1 cellular context compared by ENCODE assay signal in the genomic region with DNA sequence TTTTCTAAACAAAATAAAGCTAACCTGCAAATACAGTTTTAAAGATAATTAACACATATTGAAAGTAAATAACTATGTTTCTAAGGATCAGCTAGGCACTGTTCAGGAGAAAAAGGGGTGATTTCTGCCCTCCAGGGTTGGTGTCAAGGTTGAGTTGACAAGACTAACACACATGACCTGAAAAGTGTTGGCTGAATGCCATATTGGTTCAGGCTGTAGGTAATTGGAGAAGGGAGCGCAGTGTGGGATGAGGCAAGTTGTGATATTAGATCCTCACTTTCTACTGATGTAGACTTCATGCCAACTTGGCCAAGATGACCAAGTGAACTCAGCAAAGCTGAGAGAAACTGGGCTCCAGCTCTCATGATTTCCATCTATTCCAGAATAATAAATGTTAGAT.
TF ChIP-seq lines count a peak whose summit lies in the region.

No MANE protein-coding gene starts in this region.

TF ChIP-seq in HepG2, 621 proteins besides CTCF, POLR2A, EP300 and RAD21 (continued from another document and continues in another):
- TF ChIP-seq, protein P1, sequence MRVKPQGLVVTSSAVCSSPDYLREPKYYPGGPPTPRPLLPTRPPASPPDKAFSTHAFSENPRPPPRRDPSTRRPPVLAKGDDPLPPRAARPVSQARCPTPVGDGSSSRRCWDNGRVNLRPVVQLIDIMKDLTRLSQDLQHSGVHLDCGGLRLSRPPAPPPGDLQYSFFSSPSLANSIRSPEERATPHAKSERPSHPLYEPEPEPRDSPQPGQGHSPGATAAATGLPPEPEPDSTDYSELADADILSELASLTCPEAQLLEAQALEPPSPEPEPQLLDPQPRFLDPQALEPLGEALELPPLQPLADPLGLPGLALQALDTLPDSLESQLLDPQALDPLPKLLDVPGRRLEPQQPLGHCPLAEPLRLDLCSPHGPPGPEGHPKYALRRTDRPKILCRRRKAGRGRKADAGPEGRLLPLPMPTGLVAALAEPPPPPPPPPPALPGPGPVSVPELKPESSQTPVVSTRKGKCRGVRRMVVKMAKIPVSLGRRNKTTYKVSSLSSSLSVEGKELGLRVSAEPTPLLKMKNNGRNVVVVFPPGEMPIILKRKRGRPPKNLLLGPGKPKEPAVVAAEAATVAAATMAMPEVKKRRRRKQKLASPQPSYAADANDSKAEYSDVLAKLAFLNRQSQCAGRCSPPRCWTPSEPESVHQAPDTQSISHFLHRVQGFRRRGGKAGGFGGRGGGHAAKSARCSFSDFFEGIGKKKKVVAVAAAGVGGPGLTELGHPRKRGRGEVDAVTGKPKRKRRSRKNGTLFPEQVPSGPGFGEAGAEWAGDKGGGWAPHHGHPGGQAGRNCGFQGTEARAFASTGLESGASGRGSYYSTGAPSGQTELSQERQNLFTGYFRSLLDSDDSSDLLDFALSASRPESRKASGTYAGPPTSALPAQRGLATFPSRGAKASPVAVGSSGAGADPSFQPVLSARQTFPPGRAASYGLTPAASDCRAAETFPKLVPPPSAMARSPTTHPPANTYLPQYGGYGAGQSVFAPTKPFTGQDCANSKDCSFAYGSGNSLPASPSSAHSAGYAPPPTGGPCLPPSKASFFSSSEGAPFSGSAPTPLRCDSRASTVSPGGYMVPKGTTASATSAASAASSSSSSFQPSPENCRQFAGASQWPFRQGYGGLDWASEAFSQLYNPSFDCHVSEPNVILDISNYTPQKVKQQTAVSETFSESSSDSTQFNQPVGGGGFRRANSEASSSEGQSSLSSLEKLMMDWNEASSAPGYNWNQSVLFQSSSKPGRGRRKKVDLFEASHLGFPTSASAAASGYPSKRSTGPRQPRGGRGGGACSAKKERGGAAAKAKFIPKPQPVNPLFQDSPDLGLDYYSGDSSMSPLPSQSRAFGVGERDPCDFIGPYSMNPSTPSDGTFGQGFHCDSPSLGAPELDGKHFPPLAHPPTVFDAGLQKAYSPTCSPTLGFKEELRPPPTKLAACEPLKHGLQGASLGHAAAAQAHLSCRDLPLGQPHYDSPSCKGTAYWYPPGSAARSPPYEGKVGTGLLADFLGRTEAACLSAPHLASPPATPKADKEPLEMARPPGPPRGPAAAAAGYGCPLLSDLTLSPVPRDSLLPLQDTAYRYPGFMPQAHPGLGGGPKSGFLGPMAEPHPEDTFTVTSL (CRISPR knock-in tag; IDR thresholded peaks at IDR 0.05; ENCODE audit: borderline replicate concordance), result peak; percentile 55; the same call in 1 of the 2 replicates
- TF ChIP-seq, protein P2, sequence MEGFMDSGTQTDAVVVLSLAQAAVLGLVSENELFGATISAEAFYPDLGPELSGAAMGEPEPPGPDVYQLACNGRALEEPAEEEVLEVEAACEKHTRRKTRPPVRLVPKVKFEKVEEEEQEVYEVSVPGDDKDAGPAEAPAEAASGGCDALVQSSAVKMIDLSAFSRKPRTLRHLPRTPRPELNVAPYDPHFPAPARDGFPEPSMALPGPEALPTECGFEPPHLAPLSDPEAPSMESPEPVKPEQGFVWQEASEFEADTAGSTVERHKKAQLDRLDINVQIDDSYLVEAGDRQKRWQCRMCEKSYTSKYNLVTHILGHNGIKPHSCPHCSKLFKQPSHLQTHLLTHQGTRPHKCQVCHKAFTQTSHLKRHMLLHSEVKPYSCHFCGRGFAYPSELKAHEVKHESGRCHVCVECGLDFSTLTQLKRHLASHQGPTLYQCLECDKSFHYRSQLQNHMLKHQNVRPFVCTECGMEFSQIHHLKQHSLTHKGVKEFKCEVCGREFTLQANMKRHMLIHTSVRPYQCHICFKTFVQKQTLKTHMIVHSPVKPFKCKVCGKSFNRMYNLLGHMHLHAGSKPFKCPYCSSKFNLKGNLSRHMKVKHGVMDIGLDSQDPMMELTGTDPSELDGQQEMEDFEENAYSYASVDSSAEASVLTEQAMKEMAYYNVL (CRISPR knock-in tag; IDR thresholded peaks at IDR 0.05; ENCODE audit: borderline replicate concordance), result no peak
- TF ChIP-seq KAT8 (CRISPR knock-in tag; IDR thresholded peaks at IDR 0.05) (no peak), GLI4 (CRISPR knock-in tag; IDR thresholded peaks at IDR 0.05; ENCODE audit: borderline replicate concordance) (no peak), CC2D1A (CRISPR knock-in tag; IDR thresholded peaks at IDR 0.05) (no peak), SIX4 (CRISPR knock-in tag; IDR thresholded peaks at IDR 0.05) (0 out of 2 replicates have a peak, but pooled peaks have one; percentile 60), RFXAP (CRISPR knock-in tag; IDR thresholded peaks at IDR 0.05; ENCODE audit: borderline replicate concordance) (no peak), AGO1 (IDR thresholded peaks at IDR 0.05; ENCODE audit: low read depth, low read length, poor library complexity, severe bottlenecking) (no peak), ZNF766 (CRISPR knock-in tag; IDR thresholded peaks at IDR 0.05; ENCODE audit: borderline replicate concordance) (no peak), KDM2A (CRISPR knock-in tag; IDR thresholded peaks at IDR 0.05; ENCODE audit: borderline replicate concordance, low read depth) (no peak), HOXD1 (CRISPR knock-in tag; IDR thresholded peaks at IDR 0.05) (no peak), TAF15 (IDR thresholded peaks at IDR 0.05; ENCODE audit: low read depth, low read length, poor library complexity, severe bottlenecking) (no peak), ZNF839 (CRISPR knock-in tag; IDR thresholded peaks at IDR 0.05; ENCODE audit: borderline replicate concordance) (no peak), ZNF30 (CRISPR knock-in tag; IDR thresholded peaks at IDR 0.05) (no peak), ZNF10 (CRISPR knock-in tag; IDR thresholded peaks at IDR 0.05; ENCODE audit: borderline replicate concordance, low read depth) (no peak), SP2 (CRISPR knock-in tag; IDR thresholded peaks at IDR 0.05) (no peak), CENPX (CRISPR knock-in tag; IDR thresholded peaks at IDR 0.05) (no peak), JUND (CRISPR knock-in tag; IDR thresholded peaks at IDR 0.05) (no peak), ESRRA (CRISPR knock-in tag; IDR thresholded peaks at IDR 0.05; ENCODE audit: low read depth) (no peak), ZNF788 (CRISPR knock-in tag; IDR thresholded peaks at IDR 0.05; ENCODE audit: borderline replicate concordance) (no peak), ZNF660 (CRISPR knock-in tag; IDR thresholded peaks at IDR 0.05; ENCODE audit: borderline replicate concordance, low read depth) (no peak), ZNF550 (CRISPR knock-in tag; IDR thresholded peaks at IDR 0.05; ENCODE audit: borderline replicate concordance) (no peak), SATB2 (CRISPR knock-in tag; IDR thresholded peaks at IDR 0.05) (no peak), CREB1 (IDR thresholded peaks at IDR 0.05) (no peak), CREB1 (CRISPR knock-in tag; IDR thresholded peaks at IDR 0.05) (no peak)
- TF ChIP-seq, protein P3, sequence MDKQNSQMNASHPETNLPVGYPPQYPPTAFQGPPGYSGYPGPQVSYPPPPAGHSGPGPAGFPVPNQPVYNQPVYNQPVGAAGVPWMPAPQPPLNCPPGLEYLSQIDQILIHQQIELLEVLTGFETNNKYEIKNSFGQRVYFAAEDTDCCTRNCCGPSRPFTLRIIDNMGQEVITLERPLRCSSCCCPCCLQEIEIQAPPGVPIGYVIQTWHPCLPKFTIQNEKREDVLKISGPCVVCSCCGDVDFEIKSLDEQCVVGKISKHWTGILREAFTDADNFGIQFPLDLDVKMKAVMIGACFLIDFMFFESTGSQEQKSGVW (CRISPR knock-in tag; IDR thresholded peaks at IDR 0.05; ENCODE audit: borderline replicate concordance), result no peak
- TF ChIP-seq, protein P4, sequence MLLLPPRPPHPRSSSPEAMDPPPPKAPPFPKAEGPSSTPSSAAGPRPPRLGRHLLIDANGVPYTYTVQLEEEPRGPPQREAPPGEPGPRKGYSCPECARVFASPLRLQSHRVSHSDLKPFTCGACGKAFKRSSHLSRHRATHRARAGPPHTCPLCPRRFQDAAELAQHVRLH (CRISPR knock-in tag; IDR thresholded peaks at IDR 0.05; ENCODE audit: borderline replicate concordance, low read depth), result no peak
- TF ChIP-seq, protein P5, sequence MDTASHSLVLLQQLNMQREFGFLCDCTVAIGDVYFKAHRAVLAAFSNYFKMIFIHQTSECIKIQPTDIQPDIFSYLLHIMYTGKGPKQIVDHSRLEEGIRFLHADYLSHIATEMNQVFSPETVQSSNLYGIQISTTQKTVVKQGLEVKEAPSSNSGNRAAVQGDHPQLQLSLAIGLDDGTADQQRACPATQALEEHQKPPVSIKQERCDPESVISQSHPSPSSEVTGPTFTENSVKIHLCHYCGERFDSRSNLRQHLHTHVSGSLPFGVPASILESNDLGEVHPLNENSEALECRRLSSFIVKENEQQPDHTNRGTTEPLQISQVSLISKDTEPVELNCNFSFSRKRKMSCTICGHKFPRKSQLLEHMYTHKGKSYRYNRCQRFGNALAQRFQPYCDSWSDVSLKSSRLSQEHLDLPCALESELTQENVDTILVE (CRISPR knock-in tag; IDR thresholded peaks at IDR 0.05), result no peak
- TF ChIP-seq, protein P6, sequence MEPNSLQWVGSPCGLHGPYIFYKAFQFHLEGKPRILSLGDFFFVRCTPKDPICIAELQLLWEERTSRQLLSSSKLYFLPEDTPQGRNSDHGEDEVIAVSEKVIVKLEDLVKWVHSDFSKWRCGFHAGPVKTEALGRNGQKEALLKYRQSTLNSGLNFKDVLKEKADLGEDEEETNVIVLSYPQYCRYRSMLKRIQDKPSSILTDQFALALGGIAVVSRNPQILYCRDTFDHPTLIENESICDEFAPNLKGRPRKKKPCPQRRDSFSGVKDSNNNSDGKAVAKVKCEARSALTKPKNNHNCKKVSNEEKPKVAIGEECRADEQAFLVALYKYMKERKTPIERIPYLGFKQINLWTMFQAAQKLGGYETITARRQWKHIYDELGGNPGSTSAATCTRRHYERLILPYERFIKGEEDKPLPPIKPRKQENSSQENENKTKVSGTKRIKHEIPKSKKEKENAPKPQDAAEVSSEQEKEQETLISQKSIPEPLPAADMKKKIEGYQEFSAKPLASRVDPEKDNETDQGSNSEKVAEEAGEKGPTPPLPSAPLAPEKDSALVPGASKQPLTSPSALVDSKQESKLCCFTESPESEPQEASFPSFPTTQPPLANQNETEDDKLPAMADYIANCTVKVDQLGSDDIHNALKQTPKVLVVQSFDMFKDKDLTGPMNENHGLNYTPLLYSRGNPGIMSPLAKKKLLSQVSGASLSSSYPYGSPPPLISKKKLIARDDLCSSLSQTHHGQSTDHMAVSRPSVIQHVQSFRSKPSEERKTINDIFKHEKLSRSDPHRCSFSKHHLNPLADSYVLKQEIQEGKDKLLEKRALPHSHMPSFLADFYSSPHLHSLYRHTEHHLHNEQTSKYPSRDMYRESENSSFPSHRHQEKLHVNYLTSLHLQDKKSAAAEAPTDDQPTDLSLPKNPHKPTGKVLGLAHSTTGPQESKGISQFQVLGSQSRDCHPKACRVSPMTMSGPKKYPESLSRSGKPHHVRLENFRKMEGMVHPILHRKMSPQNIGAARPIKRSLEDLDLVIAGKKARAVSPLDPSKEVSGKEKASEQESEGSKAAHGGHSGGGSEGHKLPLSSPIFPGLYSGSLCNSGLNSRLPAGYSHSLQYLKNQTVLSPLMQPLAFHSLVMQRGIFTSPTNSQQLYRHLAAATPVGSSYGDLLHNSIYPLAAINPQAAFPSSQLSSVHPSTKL (CRISPR knock-in tag; IDR thresholded peaks at IDR 0.05), result peak; percentile 36; the same call in 1 of the 2 replicates
- TF ChIP-seq, protein P7, sequence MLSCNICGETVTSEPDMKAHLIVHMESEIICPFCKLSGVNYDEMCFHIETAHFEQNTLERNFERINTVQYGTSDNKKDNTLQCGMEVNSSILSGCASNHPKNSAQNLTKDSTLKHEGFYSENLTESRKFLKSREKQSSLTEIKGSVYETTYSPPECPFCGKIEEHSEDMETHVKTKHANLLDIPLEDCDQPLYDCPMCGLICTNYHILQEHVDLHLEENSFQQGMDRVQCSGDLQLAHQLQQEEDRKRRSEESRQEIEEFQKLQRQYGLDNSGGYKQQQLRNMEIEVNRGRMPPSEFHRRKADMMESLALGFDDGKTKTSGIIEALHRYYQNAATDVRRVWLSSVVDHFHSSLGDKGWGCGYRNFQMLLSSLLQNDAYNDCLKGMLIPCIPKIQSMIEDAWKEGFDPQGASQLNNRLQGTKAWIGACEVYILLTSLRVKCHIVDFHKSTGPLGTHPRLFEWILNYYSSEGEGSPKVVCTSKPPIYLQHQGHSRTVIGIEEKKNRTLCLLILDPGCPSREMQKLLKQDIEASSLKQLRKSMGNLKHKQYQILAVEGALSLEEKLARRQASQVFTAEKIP (CRISPR knock-in tag; IDR thresholded peaks at IDR 0.05; ENCODE audit: borderline replicate concordance), result no peak
- TF ChIP-seq, protein P8, sequence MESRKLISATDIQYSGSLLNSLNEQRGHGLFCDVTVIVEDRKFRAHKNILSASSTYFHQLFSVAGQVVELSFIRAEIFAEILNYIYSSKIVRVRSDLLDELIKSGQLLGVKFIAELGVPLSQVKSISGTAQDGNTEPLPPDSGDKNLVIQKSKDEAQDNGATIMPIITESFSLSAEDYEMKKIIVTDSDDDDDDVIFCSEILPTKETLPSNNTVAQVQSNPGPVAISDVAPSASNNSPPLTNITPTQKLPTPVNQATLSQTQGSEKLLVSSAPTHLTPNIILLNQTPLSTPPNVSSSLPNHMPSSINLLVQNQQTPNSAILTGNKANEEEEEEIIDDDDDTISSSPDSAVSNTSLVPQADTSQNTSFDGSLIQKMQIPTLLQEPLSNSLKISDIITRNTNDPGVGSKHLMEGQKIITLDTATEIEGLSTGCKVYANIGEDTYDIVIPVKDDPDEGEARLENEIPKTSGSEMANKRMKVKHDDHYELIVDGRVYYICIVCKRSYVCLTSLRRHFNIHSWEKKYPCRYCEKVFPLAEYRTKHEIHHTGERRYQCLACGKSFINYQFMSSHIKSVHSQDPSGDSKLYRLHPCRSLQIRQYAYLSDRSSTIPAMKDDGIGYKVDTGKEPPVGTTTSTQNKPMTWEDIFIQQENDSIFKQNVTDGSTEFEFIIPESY (CRISPR knock-in tag; IDR thresholded peaks at IDR 0.05), result no peak
- TF ChIP-seq, protein P9, sequence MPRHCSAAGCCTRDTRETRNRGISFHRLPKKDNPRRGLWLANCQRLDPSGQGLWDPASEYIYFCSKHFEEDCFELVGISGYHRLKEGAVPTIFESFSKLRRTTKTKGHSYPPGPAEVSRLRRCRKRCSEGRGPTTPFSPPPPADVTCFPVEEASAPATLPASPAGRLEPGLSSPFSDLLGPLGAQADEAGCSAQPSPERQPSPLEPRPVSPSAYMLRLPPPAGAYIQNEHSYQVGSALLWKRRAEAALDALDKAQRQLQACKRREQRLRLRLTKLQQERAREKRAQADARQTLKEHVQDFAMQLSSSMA (CRISPR knock-in tag; IDR thresholded peaks at IDR 0.05), result no peak
- TF ChIP-seq, protein P10, sequence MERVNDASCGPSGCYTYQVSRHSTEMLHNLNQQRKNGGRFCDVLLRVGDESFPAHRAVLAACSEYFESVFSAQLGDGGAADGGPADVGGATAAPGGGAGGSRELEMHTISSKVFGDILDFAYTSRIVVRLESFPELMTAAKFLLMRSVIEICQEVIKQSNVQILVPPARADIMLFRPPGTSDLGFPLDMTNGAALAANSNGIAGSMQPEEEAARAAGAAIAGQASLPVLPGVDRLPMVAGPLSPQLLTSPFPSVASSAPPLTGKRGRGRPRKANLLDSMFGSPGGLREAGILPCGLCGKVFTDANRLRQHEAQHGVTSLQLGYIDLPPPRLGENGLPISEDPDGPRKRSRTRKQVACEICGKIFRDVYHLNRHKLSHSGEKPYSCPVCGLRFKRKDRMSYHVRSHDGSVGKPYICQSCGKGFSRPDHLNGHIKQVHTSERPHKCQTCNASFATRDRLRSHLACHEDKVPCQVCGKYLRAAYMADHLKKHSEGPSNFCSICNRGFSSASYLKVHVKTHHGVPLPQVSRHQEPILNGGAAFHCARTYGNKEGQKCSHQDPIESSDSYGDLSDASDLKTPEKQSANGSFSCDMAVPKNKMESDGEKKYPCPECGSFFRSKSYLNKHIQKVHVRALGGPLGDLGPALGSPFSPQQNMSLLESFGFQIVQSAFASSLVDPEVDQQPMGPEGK (CRISPR knock-in tag; IDR thresholded peaks at IDR 0.05), result no peak
- TF ChIP-seq, protein P11, sequence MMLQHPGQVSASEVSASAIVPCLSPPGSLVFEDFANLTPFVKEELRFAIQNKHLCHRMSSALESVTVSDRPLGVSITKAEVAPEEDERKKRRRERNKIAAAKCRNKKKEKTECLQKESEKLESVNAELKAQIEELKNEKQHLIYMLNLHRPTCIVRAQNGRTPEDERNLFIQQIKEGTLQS (CRISPR knock-in tag; IDR thresholded peaks at IDR 0.05), result no peak
